In the genomic region with DNA sequence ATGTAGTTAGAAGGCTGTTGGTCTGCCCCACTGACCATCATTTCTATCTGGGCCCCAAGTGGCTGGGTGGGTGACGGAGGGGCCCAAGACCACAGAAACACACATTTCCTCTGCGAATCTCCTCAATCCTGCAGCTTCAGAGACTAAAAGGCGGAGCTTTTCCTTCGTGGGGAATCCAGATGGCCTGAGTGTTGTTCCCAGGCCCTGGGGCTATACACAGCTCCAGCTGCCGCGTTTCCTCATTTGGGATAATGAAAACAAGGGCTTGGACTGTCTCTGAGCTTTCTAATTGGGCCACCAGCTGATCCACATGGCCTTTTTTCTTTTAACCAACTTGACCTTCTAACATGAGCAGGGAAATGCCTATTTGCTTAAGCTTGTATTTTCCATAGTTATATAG, we compare ENCODE assay signal across 1 cellular context.
TF ChIP-seq lines count a peak whose summit lies in the region.

No MANE protein-coding gene starts in this region.

TF ChIP-seq in GM23338, 12 proteins besides CTCF, POLR2A, EP300 and RAD21 (continued from another document):
- TF ChIP-seq, protein P1, sequence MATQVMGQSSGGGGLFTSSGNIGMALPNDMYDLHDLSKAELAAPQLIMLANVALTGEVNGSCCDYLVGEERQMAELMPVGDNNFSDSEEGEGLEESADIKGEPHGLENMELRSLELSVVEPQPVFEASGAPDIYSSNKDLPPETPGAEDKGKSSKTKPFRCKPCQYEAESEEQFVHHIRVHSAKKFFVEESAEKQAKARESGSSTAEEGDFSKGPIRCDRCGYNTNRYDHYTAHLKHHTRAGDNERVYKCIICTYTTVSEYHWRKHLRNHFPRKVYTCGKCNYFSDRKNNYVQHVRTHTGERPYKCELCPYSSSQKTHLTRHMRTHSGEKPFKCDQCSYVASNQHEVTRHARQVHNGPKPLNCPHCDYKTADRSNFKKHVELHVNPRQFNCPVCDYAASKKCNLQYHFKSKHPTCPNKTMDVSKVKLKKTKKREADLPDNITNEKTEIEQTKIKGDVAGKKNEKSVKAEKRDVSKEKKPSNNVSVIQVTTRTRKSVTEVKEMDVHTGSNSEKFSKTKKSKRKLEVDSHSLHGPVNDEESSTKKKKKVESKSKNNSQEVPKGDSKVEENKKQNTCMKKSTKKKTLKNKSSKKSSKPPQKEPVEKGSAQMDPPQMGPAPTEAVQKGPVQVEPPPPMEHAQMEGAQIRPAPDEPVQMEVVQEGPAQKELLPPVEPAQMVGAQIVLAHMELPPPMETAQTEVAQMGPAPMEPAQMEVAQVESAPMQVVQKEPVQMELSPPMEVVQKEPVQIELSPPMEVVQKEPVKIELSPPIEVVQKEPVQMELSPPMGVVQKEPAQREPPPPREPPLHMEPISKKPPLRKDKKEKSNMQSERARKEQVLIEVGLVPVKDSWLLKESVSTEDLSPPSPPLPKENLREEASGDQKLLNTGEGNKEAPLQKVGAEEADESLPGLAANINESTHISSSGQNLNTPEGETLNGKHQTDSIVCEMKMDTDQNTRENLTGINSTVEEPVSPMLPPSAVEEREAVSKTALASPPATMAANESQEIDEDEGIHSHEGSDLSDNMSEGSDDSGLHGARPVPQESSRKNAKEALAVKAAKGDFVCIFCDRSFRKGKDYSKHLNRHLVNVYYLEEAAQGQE (IDR thresholded peaks at IDR 0.05; ENCODE audit: unreplicated experiment): no peak
- no peak for TF ChIP-seq POLR2AphosphoS5 (IDR thresholded peaks at IDR 0.05; ENCODE audit: low read depth)
- TF ChIP-seq ZNF114 (CRISPR knock-in tag; IDR thresholded peaks at IDR 0.05): no peak
- TF ChIP-seq, protein P2, sequence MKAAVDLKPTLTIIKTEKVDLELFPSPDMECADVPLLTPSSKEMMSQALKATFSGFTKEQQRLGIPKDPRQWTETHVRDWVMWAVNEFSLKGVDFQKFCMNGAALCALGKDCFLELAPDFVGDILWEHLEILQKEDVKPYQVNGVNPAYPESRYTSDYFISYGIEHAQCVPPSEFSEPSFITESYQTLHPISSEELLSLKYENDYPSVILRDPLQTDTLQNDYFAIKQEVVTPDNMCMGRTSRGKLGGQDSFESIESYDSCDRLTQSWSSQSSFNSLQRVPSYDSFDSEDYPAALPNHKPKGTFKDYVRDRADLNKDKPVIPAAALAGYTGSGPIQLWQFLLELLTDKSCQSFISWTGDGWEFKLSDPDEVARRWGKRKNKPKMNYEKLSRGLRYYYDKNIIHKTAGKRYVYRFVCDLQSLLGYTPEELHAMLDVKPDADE (IDR thresholded peaks at IDR 0.05): no peak
- TF ChIP-seq JUNB (IDR thresholded peaks at IDR 0.05; ENCODE audit: unreplicated experiment): no peak
- TF ChIP-seq CREB1 (CRISPR knock-in tag; IDR thresholded peaks at IDR 0.05; ENCODE audit: low read depth): no peak
- no peak for TF ChIP-seq NANOG (IDR thresholded peaks at IDR 0.05; ENCODE audit: borderline replicate concordance)
